In genomic region chr9:122828965-122829284, GRCh38 we compare ENCODE assay signal across 9 cellular contexts. TPM values are rescaled to one million over a fixed set of nuclear protein-coding genes. Genes with fewer than 3 reads are reported as not detected.
DNase-seq lines count a peak whose midpoint lies in the region; ATAC-seq and TF ChIP-seq lines count a peak whose summit lies in the region.
"Not testable (repeated sequence)": the region's sequence is repeated elsewhere in the genome, so short reads cannot be mapped to it uniquely, and the experiment has no call there.
"Had no signal": no experiment of that assay in that cellular context is flagged by ENCODE, and none has a peak within 500 bp of the region (broad histone marks: within the 10 kb centered on the region; RNA-seq: fewer than 3 reads in every experiment).

No MANE protein-coding gene starts in this region.

- peak overlapping the region; percentile 75 for H4K91ac ChIP-seq in trophoblast cell (ENCODE audit: low read depth, low read length)

- not testable (repeated sequence) for H3K27me3 Mint-ChIP-seq in CD8-positive, alpha-beta T cell (ENCODE audit: low read depth); activated CD4-positive, alpha-beta T cell treated with anti-CD3 and anti-CD28 coated beads, Interleukin-2, amount 10 ng/mL, durations not matched to agents 24 days and 14 days; brain

- peak overlapping the region; percentile 25 for H3K4ac ChIP-seq in trophoblast cell (ENCODE audit: low read depth, low read length)

- not testable (repeated sequence) for H4K20me1 ChIP-seq in fibroblast of lung (ENCODE audit: control insufficient read depth, extremely low read depth, insufficient read depth, low read length)

- peak overlapping the region; percentile 18 for H2BK120ac ChIP-seq in trophoblast cell (ENCODE audit: insufficient read depth, low read length, poor library complexity)

- DNase-seq in CD8-positive, alpha-beta T cell; LNCaP clone FGC (ENCODE audit: low read depth); activated CD4-positive, alpha-beta T cell treated with anti-CD3 and anti-CD28 coated beads, Interleukin-2, amount 10 ng/mL, durations not matched to agents 24 days and 14 days; fibroblast of lung (ENCODE audit: low read depth in 2 of 2); lower lobe of right lung; trophoblast cell; tibial artery: not testable (repeated sequence)

- POLR2A ChIA-PET in CD8-positive, alpha-beta T cell (lab: Charles Lee), result interaction anchor here (0.8 to 1.4 kb wide), 6 partner anchors 10 to 84 kb away, joined by 3 to 7 read pairs (median 4); partner anchors contain the start of genes RC3H2 and ZBTB6

- H3K4me1 ChIP-seq in CD8-positive, alpha-beta T cell (ENCODE audit: insufficient read depth, low read length), result peaks cover 23% of the 10 kb centered on the region
- not testable (repeated sequence) for H3K4me1 ChIP-seq in fibroblast of lung (ENCODE audit: control insufficient read depth, extremely low read depth, insufficient read depth, low read length); trophoblast cell (ENCODE audit: control insufficient read depth in 1 of 2, insufficient read depth in 2 of 2, low read length in 2 of 2)
- H3K4me1 ChIP-seq in lower lobe of right lung, result peaks cover 34% of the 10 kb centered on the region
- H3K4me1 ChIP-seq in tibial artery, result peaks cover 0 to 30% (median 24%) of the 10 kb centered on the region in 4 donors

- H3K27ac Mint-ChIP-seq in CD8-positive, alpha-beta T cell, result peak overlapping the region; percentile 95
- H3K27ac Mint-ChIP-seq in activated CD4-positive, alpha-beta T cell treated with anti-CD3 and anti-CD28 coated beads, Interleukin-2, amount 10 ng/mL, durations not matched to agents 24 days and 14 days, result peak overlapping the region; percentile 94
- H3K27ac Mint-ChIP-seq in brain, result peak overlapping the region; percentile 93 to 97 (median 95)

- CTCF ChIA-PET in CD8-positive, alpha-beta T cell (lab: Charles Lee), result interaction anchor here (1.1 to 1.5 kb wide), 3 partner anchors 9 to 13 kb away, joined by 3 to 5 read pairs (median 4); no protein-coding TSS in a partner anchor

- peak overlapping the region; percentile 96 for H3K4me3 Mint-ChIP-seq in CD8-positive, alpha-beta T cell
- H3K4me3 Mint-ChIP-seq in activated CD4-positive, alpha-beta T cell treated with anti-CD3 and anti-CD28 coated beads, Interleukin-2, amount 10 ng/mL, durations not matched to agents 24 days and 14 days, result peak overlapping the region; percentile 93
- peak overlapping the region; percentile 98 to 100 (median 100) for H3K4me3 Mint-ChIP-seq in brain

- not testable (repeated sequence) for H3K27me3 ChIP-seq in CD8-positive, alpha-beta T cell (ENCODE audit: insufficient read depth, low read length); fibroblast of lung (ENCODE audit: control insufficient read depth, insufficient read depth, low read length); lower lobe of right lung (ENCODE audit: low read depth); trophoblast cell (ENCODE audit: insufficient read depth, low read length); tibial artery

- H3K4me2 ChIP-seq in fibroblast of lung (ENCODE audit: extremely low read depth, insufficient read depth, low read length) (peak overlapping the region; percentile 64), trophoblast cell (ENCODE audit: low read length) (peak overlapping the region; percentile 58)

- peaks cover 22% of the 10 kb centered on the region for H3K79me2 ChIP-seq in fibroblast of lung (ENCODE audit: control insufficient read depth, insufficient read depth, low read length)
- H3K79me2 ChIP-seq in trophoblast cell (ENCODE audit: control insufficient read depth, insufficient read depth, low read length, poor library complexity), result not testable (repeated sequence)

- H3K4me3 ChIP-seq in CD8-positive, alpha-beta T cell (ENCODE audit: low read depth, low read length), result peak overlapping the region; percentile 93
- H3K4me3 ChIP-seq in LNCaP clone FGC (ENCODE audit: low read depth, low read length) (peak overlapping the region; percentile 96), fibroblast of lung (replicated peaks in 1 of 4; ENCODE audit: control extremely low read depth in 1 of 4, insufficient read depth in 1 of 4, low read depth in 3 of 4, low read length in 4 of 4) (peak overlapping the region; percentile 86 to 97 (median 90)), lower lobe of right lung (peak overlapping the region; percentile 98), trophoblast cell (ENCODE audit: low read depth, low read length) (peak overlapping the region; percentile 98), tibial artery (peak overlapping the region; percentile 75 to 82)

- intact Hi-C loops in CD8-positive, alpha-beta T cell (cut with DNase I, micrococcal nuclease), result loop anchor here (1.0 to 10.0 kb wide), 13 partner anchors 13 to 1586 kb away; partner anchors contain the start of genes MORN5 (in 2 of the 2), MRRF (in 2 of the 2), NDUFA8 (in 2 of the 2) and RBM18 (in 2 of the 2)
- intact Hi-C loops in activated CD4-positive, alpha-beta T cell treated with anti-CD3 and anti-CD28 coated beads, Interleukin-2, amount 10 ng/mL, durations not matched to agents 24 days and 14 days (cut with micrococcal nuclease), result loop anchor here (1.0 to 5.0 kb wide), 5 partner anchors 76 to 523 kb away; partner anchors contain the start of genes RABGAP1, RC3H2 and ZBTB26
- intact Hi-C loops in lower lobe of right lung (cut with DNase I); tibial artery (cut with DNase I; ENCODE audit: low total_unique reads): not testable (repeated sequence)

- peak overlapping the region; percentile 95 for H4K8ac ChIP-seq in trophoblast cell (ENCODE audit: low read depth, low read length)

- H2BK5ac ChIP-seq in trophoblast cell (ENCODE audit: low read depth, low read length, poor library complexity), result not testable (repeated sequence)

- ATAC-seq in CD8-positive, alpha-beta T cell; lower lobe of right lung: not testable (repeated sequence)

- WGBS in trophoblast cell (ENCODE audit: extremely low coverage, insufficient coverage, insufficient read length), result no CpG with 5 or more reads among the region's 18 CpGs

- H3K9me3 ChIP-seq in CD8-positive, alpha-beta T cell (ENCODE audit: low read length); fibroblast of lung (ENCODE audit: control insufficient read depth, insufficient read depth, low read depth, low read length); lower lobe of right lung; trophoblast cell (ENCODE audit: insufficient read depth, low read depth, low read length); tibial artery: not testable (repeated sequence)

- H3K4me1 Mint-ChIP-seq in CD8-positive, alpha-beta T cell (ENCODE audit: low read depth), result peaks cover 40% of the 10 kb centered on the region
- peaks cover 23% of the 10 kb centered on the region for H3K4me1 Mint-ChIP-seq in activated CD4-positive, alpha-beta T cell treated with anti-CD3 and anti-CD28 coated beads, Interleukin-2, amount 10 ng/mL, durations not matched to agents 24 days and 14 days
- peaks cover 36% of the 10 kb centered on the region for H3K4me1 Mint-ChIP-seq in brain

- H3K79me1 ChIP-seq in trophoblast cell (ENCODE audit: low read length), result not testable (repeated sequence)

- H2AK5ac ChIP-seq in trophoblast cell (ENCODE audit: low read length), result not testable (repeated sequence)

- peak overlapping the region; percentile 90 for H3K27ac ChIP-seq in CD8-positive, alpha-beta T cell (ENCODE audit: low read depth, low read length)
- peak overlapping the region; percentile 97 for H3K27ac ChIP-seq in fibroblast of lung (ENCODE audit: insufficient read depth, low read length)
- H3K27ac ChIP-seq in lower lobe of right lung, result peak overlapping the region; percentile 98
- H3K27ac ChIP-seq in trophoblast cell (ENCODE audit: low read depth, low read length), result peak overlapping the region; percentile 48
- H3K27ac ChIP-seq in tibial artery, result peak overlapping the region; percentile 91 to 95

- H4K12ac ChIP-seq in trophoblast cell (ENCODE audit: low read depth, low read length), result peak overlapping the region; percentile 71

- H3K9ac ChIP-seq in fibroblast of lung (ENCODE audit: insufficient read depth, low read length), result peak overlapping the region; percentile 89
- H3K9ac ChIP-seq in trophoblast cell (ENCODE audit: low read length), result not testable (repeated sequence)

- not testable (repeated sequence) for H3K36me3 ChIP-seq in CD8-positive, alpha-beta T cell (ENCODE audit: insufficient read depth, low read length); fibroblast of lung (ENCODE audit: control insufficient read depth, insufficient read depth, low read length)
- H3K36me3 ChIP-seq in lower lobe of right lung (peaks cover 27% of the 10 kb centered on the region), trophoblast cell (ENCODE audit: control insufficient read depth in 1 of 2, insufficient read depth in 2 of 2, low read length in 2 of 2) (peaks cover 10 to 11% of the 10 kb centered on the region in 2 experiments), tibial artery (peaks cover 0 to 15% (median 0%) of the 10 kb centered on the region in 3 donors)

- H2BK12ac ChIP-seq in trophoblast cell (ENCODE audit: low read length), result not testable (repeated sequence)

- H3K18ac ChIP-seq in trophoblast cell (ENCODE audit: low read length), result not testable (repeated sequence)

- H2AFZ ChIP-seq in fibroblast of lung (ENCODE audit: low read length) (peak overlapping the region; percentile 91), trophoblast cell (ENCODE audit: insufficient read depth, low read length, poor library complexity) (peak overlapping the region; percentile 82)

- not testable (repeated sequence) for TF ChIP-seq CTCF in CD8-positive, alpha-beta T cell (IDR thresholded peaks at IDR 0.05); LNCaP clone FGC (IDR thresholded peaks at IDR 0.05; ENCODE audit: control insufficient read depth, extremely low read depth, insufficient read depth); brain (conservative IDR thresholded peaks at IDR 0.05); fibroblast of lung (conservative IDR thresholded peaks at IDR 0.05 in 1 of 2, IDR thresholded peaks at IDR 0.05 in 1 of 2; ENCODE audit: low read depth in 1 of 2, low read length in 2 of 2); lower lobe of right lung (IDR thresholded peaks at IDR 0.05); tibial artery (IDR thresholded peaks at IDR 0.05)

- H3K23ac ChIP-seq in trophoblast cell (ENCODE audit: low read length), result not testable (repeated sequence)

- peak overlapping the region; percentile 43 for H3K14ac ChIP-seq in trophoblast cell (ENCODE audit: low read length)

- peaks cover 28% of the 10 kb centered on the region for H3K36me3 Mint-ChIP-seq in CD8-positive, alpha-beta T cell
- H3K36me3 Mint-ChIP-seq in activated CD4-positive, alpha-beta T cell treated with anti-CD3 and anti-CD28 coated beads, Interleukin-2, amount 10 ng/mL, durations not matched to agents 24 days and 14 days (ENCODE audit: low read depth), result peaks cover 18% of the 10 kb centered on the region
- peaks cover 13% of the 10 kb centered on the region for H3K36me3 Mint-ChIP-seq in brain

- not testable (repeated sequence) for H3K9me3 Mint-ChIP-seq in CD8-positive, alpha-beta T cell; activated CD4-positive, alpha-beta T cell treated with anti-CD3 and anti-CD28 coated beads, Interleukin-2, amount 10 ng/mL, durations not matched to agents 24 days and 14 days; brain

RNA-seq across cellular contexts. Expression of gene PDCL, which starts 0.5 kb away (rescaled TPM):
- 10 to 100 TPM; 27.5 to 29.2 TPM for total RNA-seq in CD8-positive, alpha-beta T cell
- total RNA-seq in activated CD4-positive, alpha-beta T cell treated with anti-CD3 and anti-CD28 coated beads, Interleukin-2, amount 10 ng/mL, durations not matched to agents 24 days and 14 days, result 21.1 TPM in 2 replicates
- 24.8 TPM for polyA plus RNA-seq in brain (ENCODE audit: insufficient read depth, low read depth, low replicate concordance)
- 39.5 and 40.8 TPM in 2 replicates for total RNA-seq in fibroblast of lung
- polyA plus RNA-seq in fibroblast of lung, result 16.5 and 19.8 TPM in 2 replicates
- polyA plus RNA-seq in fibroblast of lung (2012), result 15.5 and 20.5 TPM in 2 replicates
- polyA minus RNA-seq in fibroblast of lung (ENCODE audit: low replicate concordance), result 2.5 and 7.4 TPM in 2 replicates
- 31.0 TPM for total RNA-seq in lower lobe of right lung
- 16.5 and 16.9 TPM in 2 replicates for polyA plus RNA-seq in trophoblast cell (2013)

RNA-seq across cellular contexts. Expression of gene OR1K1, which starts 29.0 kb away (rescaled TPM):
- not detected for total RNA-seq in CD8-positive, alpha-beta T cell
- not detected in 2 replicates for total RNA-seq in activated CD4-positive, alpha-beta T cell treated with anti-CD3 and anti-CD28 coated beads, Interleukin-2, amount 10 ng/mL, durations not matched to agents 24 days and 14 days
- not detected for polyA plus RNA-seq in brain (ENCODE audit: insufficient read depth, low read depth, low replicate concordance)
- not detected in 2 replicates for total RNA-seq in fibroblast of lung
- not detected in 2 replicates for polyA plus RNA-seq in fibroblast of lung
- polyA plus RNA-seq in fibroblast of lung (2012), result not detected in 2 replicates
- not detected in 2 replicates for polyA minus RNA-seq in fibroblast of lung (ENCODE audit: low replicate concordance)
- total RNA-seq in lower lobe of right lung, result not detected
- polyA plus RNA-seq in trophoblast cell (2013), result not detected in 2 replicates
- total RNA-seq: left colon had no signal

RNA-seq across cellular contexts. Expression of gene OR5C1, which starts 40.2 kb away (rescaled TPM):
- total RNA-seq in CD8-positive, alpha-beta T cell, result not detected
- total RNA-seq in activated CD4-positive, alpha-beta T cell treated with anti-CD3 and anti-CD28 coated beads, Interleukin-2, amount 10 ng/mL, durations not matched to agents 24 days and 14 days, result not detected in 2 replicates
- polyA plus RNA-seq in brain (ENCODE audit: insufficient read depth, low read depth, low replicate concordance) (not detected), fibroblast of lung (not detected in 2 replicates)
- total RNA-seq in fibroblast of lung (not detected in 2 replicates), lower lobe of right lung (not detected)
- polyA plus RNA-seq in fibroblast of lung (2012), result not detected in 2 replicates
- polyA minus RNA-seq in fibroblast of lung (ENCODE audit: low replicate concordance), result 0.59 TPM in 1 of 2 replicates, not detected in the other
- not detected in 2 replicates for polyA plus RNA-seq in trophoblast cell (2013)
- total RNA-seq: left colon had no signal

Comparison
In these comparisons a context has a peak if more than half of its experiments do, and no peak if none do; other contexts are left out.
1. H3K27ac ChIP-seq: peak in every context shown above with its lines; median percentile 98 in lower lobe of right lung; 97 in fibroblast of lung; 93 in tibial artery; 90 in CD8-positive, alpha-beta T cell; 48 in trophoblast cell.